27 cellular contexts compared by ENCODE assay signal in genomic region chr10:132876131-132876860, GRCh38.
DNase-seq lines count a peak whose midpoint lies in the region; ATAC-seq and TF ChIP-seq lines count a peak whose summit lies in the region.
"Had no signal": no experiment of that assay in that cellular context is flagged by ENCODE, and none has a peak within 500 bp of the region (broad histone marks: within the 10 kb centered on the region; RNA-seq: fewer than 3 reads in every experiment).

No MANE protein-coding gene starts in this region.

- no peak overlapping the region for H3K4me3 Mint-ChIP-seq in activated naive CD8-positive, alpha-beta T cell treated with anti-CD3 and anti-CD28 coated beads, Interleukin-2, amount 10 ng/mL, durations not matched to agents 7 days and 5 days
- H3K4me3 Mint-ChIP-seq in activated naive CD8-positive, alpha-beta T cell treated with anti-CD3 and anti-CD28 coated beads for 36 hours = no peak overlapping the region
- H3K4me3 Mint-ChIP-seq in type B pancreatic cell = no peak overlapping the region
- H3K4me3 Mint-ChIP-seq: activated B cell treated with CpG ODN at 0.5 μM for 24 hours; activated naive CD8-positive, alpha-beta T cell treated with anti-CD3 and anti-CD28 coated beads, Interleukin-2, amount 50 U/mL, for 24 hours; B cell; CD4-positive, alpha-beta memory T cell; effector memory CD8-positive, alpha-beta T cell had no signal

- DNase-seq in activated naive CD8-positive, alpha-beta T cell treated with anti-CD3 and anti-CD28 coated beads, Interleukin-2, amount 10 ng/mL, durations not matched to agents 7 days and 5 days = peak; percentile 15
- DNase-seq in activated naive CD8-positive, alpha-beta T cell treated with anti-CD3 and anti-CD28 coated beads for 36 hours = no peak
- DNase-seq in activated CD8-positive, alpha-beta memory T cell treated with anti-CD3 and anti-CD28 coated beads, Interleukin-2, amount 50 U/mL, for 48 hours = peak; percentile 13
- DNase-seq in mesenteric fat pad (ENCODE audit: low spot score) (peak; percentile 82), type B pancreatic cell (ENCODE audit: extremely low spot score, unreplicated experiment) (peak; percentile 57), NCI-H226 (no peak), DMS114 treated with DMSO at 0.1 percent for 48 hours (lab: John Stamatoyannopoulos, UW; ENCODE audit: unreplicated experiment) (no peak)
- DNase-seq: ACHN; activated B cell treated with CpG ODN at 0.5 μM for 24 hours; activated naive CD8-positive, alpha-beta T cell treated with anti-CD3 and anti-CD28 coated beads, Interleukin-2, amount 50 U/mL, for 24 hours; caudate nucleus; CD4-positive, alpha-beta memory T cell; effector memory CD8-positive, alpha-beta T cell; erythroblast; GOT3; KG1; midbrain; naive B cell; NCI-H1105; NCI-H187; NCI-H2171 treated with DMSO at 0.1 percent for 48 hours; NCI-H510A treated with DMSO at 0.1 percent for 48 hours; OCI-M1; SK-N-SH; stimulated activated naive CD8-positive, alpha-beta T cell treated with anti-CD3 and anti-CD28 coated beads, Interleukin-15, Interleukin-2, amounts not matched to agents 100 U/mL and 50 U/mL, for 24 hours had no signal

- H3K4me1 Mint-ChIP-seq in activated naive CD8-positive, alpha-beta T cell treated with anti-CD3 and anti-CD28 coated beads, Interleukin-2, amount 10 ng/mL, durations not matched to agents 7 days and 5 days = no peaks in the 10 kb centered on the region
- H3K4me1 Mint-ChIP-seq in activated naive CD8-positive, alpha-beta T cell treated with anti-CD3 and anti-CD28 coated beads for 36 hours = no peaks in the 10 kb centered on the region
- H3K4me1 Mint-ChIP-seq in type B pancreatic cell (ENCODE audit: unreplicated experiment) = no peaks in the 10 kb centered on the region
- H3K4me1 Mint-ChIP-seq: activated B cell treated with CpG ODN at 0.5 μM for 24 hours; activated naive CD8-positive, alpha-beta T cell treated with anti-CD3 and anti-CD28 coated beads, Interleukin-2, amount 50 U/mL, for 24 hours; B cell; naive B cell had no signal

- POLR2A ChIA-PET in activated naive CD8-positive, alpha-beta T cell treated with anti-CD3 and anti-CD28 coated beads, Interleukin-2, amount 10 ng/mL, durations not matched to agents 7 days and 5 days (lab: Charles Lee) = no interaction called here

- ATAC-seq in activated naive CD8-positive, alpha-beta T cell treated with anti-CD3 and anti-CD28 coated beads, Interleukin-2, amount 10 ng/mL, durations not matched to agents 7 days and 5 days (ENCODE audit: low read depth) = no peak
- ATAC-seq: activated naive CD8-positive, alpha-beta T cell treated with anti-CD3 and anti-CD28 coated beads, Interleukin-2, amount 50 U/mL, for 24 hours; effector memory CD8-positive, alpha-beta T cell; psoas muscle; stimulated activated naive CD8-positive, alpha-beta T cell treated with anti-CD3 and anti-CD28 coated beads, Interleukin-15, Interleukin-2, amounts not matched to agents 100 U/mL and 50 U/mL, for 24 hours had no signal

- peaks cover 7% of the 10 kb centered on the region for H3K9me3 Mint-ChIP-seq in activated naive CD8-positive, alpha-beta T cell treated with anti-CD3 and anti-CD28 coated beads, Interleukin-2, amount 10 ng/mL, durations not matched to agents 7 days and 5 days
- H3K9me3 Mint-ChIP-seq in activated naive CD8-positive, alpha-beta T cell treated with anti-CD3 and anti-CD28 coated beads for 36 hours = peaks cover 4% of the 10 kb centered on the region
- H3K9me3 Mint-ChIP-seq in type B pancreatic cell = peaks cover 8% of the 10 kb centered on the region
- H3K9me3 Mint-ChIP-seq: activated naive CD8-positive, alpha-beta T cell treated with anti-CD3 and anti-CD28 coated beads, Interleukin-2, amount 50 U/mL, for 24 hours; effector memory CD8-positive, alpha-beta T cell had no signal

- no peak overlapping the region for H3K27ac Mint-ChIP-seq in activated naive CD8-positive, alpha-beta T cell treated with anti-CD3 and anti-CD28 coated beads, Interleukin-2, amount 10 ng/mL, durations not matched to agents 7 days and 5 days
- no peak overlapping the region for H3K27ac Mint-ChIP-seq in activated naive CD8-positive, alpha-beta T cell treated with anti-CD3 and anti-CD28 coated beads for 36 hours
- no peak overlapping the region for H3K27ac Mint-ChIP-seq in type B pancreatic cell
- H3K27ac Mint-ChIP-seq: activated B cell treated with CpG ODN at 0.5 μM for 24 hours; activated naive CD8-positive, alpha-beta T cell treated with anti-CD3 and anti-CD28 coated beads, Interleukin-2, amount 50 U/mL, for 24 hours; B cell; CD4-positive, alpha-beta memory T cell; effector memory CD8-positive, alpha-beta T cell; naive B cell had no signal

- TF ChIP-seq CTCF in type B pancreatic cell (conservative IDR thresholded peaks at IDR 0.05) = no peak

- peaks cover 14% of the 10 kb centered on the region for H3K27me3 Mint-ChIP-seq in activated naive CD8-positive, alpha-beta T cell treated with anti-CD3 and anti-CD28 coated beads, Interleukin-2, amount 10 ng/mL, durations not matched to agents 7 days and 5 days
- H3K27me3 Mint-ChIP-seq in activated naive CD8-positive, alpha-beta T cell treated with anti-CD3 and anti-CD28 coated beads for 36 hours = peaks cover 31% of the 10 kb centered on the region
- peaks cover 8% of the 10 kb centered on the region for H3K27me3 Mint-ChIP-seq in type B pancreatic cell

- no peaks in the 10 kb centered on the region for H3K36me3 Mint-ChIP-seq in activated naive CD8-positive, alpha-beta T cell treated with anti-CD3 and anti-CD28 coated beads, Interleukin-2, amount 10 ng/mL, durations not matched to agents 7 days and 5 days
- H3K36me3 Mint-ChIP-seq in activated naive CD8-positive, alpha-beta T cell treated with anti-CD3 and anti-CD28 coated beads for 36 hours = no peaks in the 10 kb centered on the region
- no peaks in the 10 kb centered on the region for H3K36me3 Mint-ChIP-seq in type B pancreatic cell
- H3K36me3 Mint-ChIP-seq: CD4-positive, alpha-beta memory T cell; naive B cell had no signal

Comparison
In these comparisons a context has a peak if more than half of its experiments do, and no peak if none do; other contexts are left out.
1. DNase-seq: peak in activated naive CD8-positive, alpha-beta T cell treated with anti-CD3 and anti-CD28 coated beads, Interleukin-2, amount 10 ng/mL, durations not matched to agents 7 days and 5 days (single experiment), activated CD8-positive, alpha-beta memory T cell treated with anti-CD3 and anti-CD28 coated beads, Interleukin-2, amount 50 U/mL, for 48 hours (single experiment), mesenteric fat pad (single experiment) and type B pancreatic cell (single experiment); none in activated naive CD8-positive, alpha-beta T cell treated with anti-CD3 and anti-CD28 coated beads for 36 hours (single experiment), NCI-H226 (single experiment) and DMS114 treated with DMSO at 0.1 percent for 48 hours (single experiment).